In the genomic region with DNA sequence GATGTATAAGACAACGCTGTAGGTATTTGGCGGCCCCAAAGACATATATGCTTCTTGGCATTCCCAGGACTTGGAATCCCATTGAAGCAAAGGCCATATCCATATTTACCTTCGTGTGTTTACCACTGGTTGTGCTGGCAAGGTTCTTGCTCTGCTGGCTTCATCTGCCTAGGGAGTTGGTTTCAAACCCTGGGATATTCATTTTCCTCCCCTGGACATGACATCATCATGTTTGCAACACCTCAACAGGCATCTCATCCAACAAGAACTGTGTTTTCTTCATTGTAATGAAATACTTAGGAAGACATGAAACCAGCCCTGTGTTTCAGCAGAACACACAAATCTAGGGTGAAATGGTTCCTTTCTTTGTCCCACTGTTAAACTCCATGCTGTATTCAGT, we compare ENCODE assay signal across 22 cellular contexts.
"Had no signal": no experiment of that assay in that cellular context is flagged by ENCODE, and none has a peak within 500 bp of the region (broad histone marks: within the 10 kb centered on the region; RNA-seq: fewer than 3 reads in every experiment).

No MANE protein-coding gene starts in this region.

- H3K27me3 ChIP-seq: ascending aorta, brain microvascular endothelial cell, left lung, upper lobe of left lung had no signal

- ATAC-seq: left lung; naive thymus-derived CD4-positive, alpha-beta T cell had no signal

- H3K9me3 Mint-ChIP-seq: activated naive CD4-positive, alpha-beta T cell treated with anti-CD3 and anti-CD28 coated beads, Interleukin-2, amount 50 U/mL, for 72 hours; naive thymus-derived CD4-positive, alpha-beta T cell had no signal

- H3K4me1 ChIP-seq: ascending aorta, left lung, upper lobe of left lung had no signal

- H3K36me3 ChIP-seq: ascending aorta, brain microvascular endothelial cell, left lung, thoracic aorta, upper lobe of left lung, WERI-Rb-1 had no signal

- H3K27me3 Mint-ChIP-seq: progenitor cell of endocrine pancreas had no signal

- H3K4me3 ChIP-seq: ascending aorta, left lung, lung, thoracic aorta, upper lobe of left lung had no signal

- H3K4me3 Mint-ChIP-seq: naive thymus-derived CD4-positive, alpha-beta T cell had no signal

- H3K27ac Mint-ChIP-seq: activated naive CD4-positive, alpha-beta T cell treated with anti-CD3 and anti-CD28 coated beads, Interleukin-2, amount 50 U/mL, for 72 hours; naive thymus-derived CD4-positive, alpha-beta T cell; progenitor cell of endocrine pancreas had no signal

- H3K27ac ChIP-seq: ascending aorta, brain microvascular endothelial cell, left lung, thoracic aorta, upper lobe of left lung, WERI-Rb-1 had no signal

- H3K9me3 ChIP-seq: ascending aorta, left lung, thoracic aorta, upper lobe of left lung had no signal

- DNase-seq: activated CD4-positive, alpha-beta T cell treated with anti-CD3 and anti-CD28 coated beads for 1 hour; activated CD4-positive, alpha-beta T cell treated with anti-CD3 and anti-CD28 coated beads, Interleukin-2, amount 50 U/mL, for 1 hour; brain microvascular endothelial cell; central memory CD4-positive, alpha-beta T cell; dermis blood vessel endothelial cell; effector CD8-positive, alpha-beta T cell; hippocampal formation; kidney glomerular epithelial cell; left lung; naive thymus-derived CD4-positive, alpha-beta T cell; retina; stimulated activated CD4-positive, alpha-beta T cell treated with anti-CD3 and anti-CD28 coated beads, Interleukin-2, amount 100 ng/mL, for 48 hours; stimulated activated CD8-positive, alpha-beta memory T cell treated with anti-CD3 and anti-CD28 coated beads, Interleukin-4, amount 100 ng/mL, for 48 hours; stimulated activated naive CD4-positive, alpha-beta T cell treated with Interleukin-2 at 50 U/mL for 16 hours; SW 1271; upper lobe of left lung; WERI-Rb-1 had no signal

- H3K36me3 Mint-ChIP-seq: activated naive CD4-positive, alpha-beta T cell treated with anti-CD3 and anti-CD28 coated beads, Interleukin-2, amount 50 U/mL, for 72 hours; naive thymus-derived CD4-positive, alpha-beta T cell had no signal
